In the genomic region with DNA sequence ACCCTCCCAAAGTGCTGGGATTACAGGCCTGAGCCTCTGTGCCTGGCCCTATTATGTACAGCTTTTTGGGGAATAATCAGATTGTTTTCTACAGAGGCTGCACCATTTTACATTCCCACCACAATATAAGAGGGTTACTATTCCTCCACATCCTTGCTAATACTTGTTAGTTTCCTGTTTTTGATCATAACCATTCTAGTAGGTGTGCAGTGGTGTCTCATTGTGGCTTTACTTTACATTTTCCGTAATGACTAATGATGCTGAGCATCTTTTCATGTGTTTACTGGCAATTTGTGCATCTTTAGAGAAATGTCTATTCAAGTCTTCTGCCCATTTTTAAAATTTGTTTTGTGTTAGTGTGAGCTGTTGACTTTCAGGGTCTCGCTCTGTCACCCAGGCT, we compare ENCODE assay signal across 22 cellular contexts.
"Had no signal": no experiment of that assay in that cellular context is flagged by ENCODE, and none has a peak within 500 bp of the region (broad histone marks: within the 10 kb centered on the region; RNA-seq: fewer than 3 reads in every experiment).

No MANE protein-coding gene starts in this region.

- H3K27me3 ChIP-seq: upper lobe of left lung, vagina had no signal

- H3K27ac ChIP-seq: esophagus squamous epithelium, left ventricle myocardium inferior, upper lobe of left lung, vagina had no signal

- H3K4me3 Mint-ChIP-seq: activated naive CD4-positive, alpha-beta T cell treated with anti-CD3 and anti-CD28 coated beads, Interleukin-2, amount 50 U/mL, for 24 hours; central memory CD8-positive, alpha-beta T cell; natural killer cell treated with Interleukin-12 subunit alpha and Interleukin-12 subunit beta and Interleukin-15 and Interleukin-18, amount 100 ng/mL, for 72 hours; WTC11 had no signal

- DNase-seq: activated CD4-positive, alpha-beta T cell treated with anti-CD3 and anti-CD28 coated beads for 1 hour; activated CD4-positive, alpha-beta T cell treated with anti-CD3 and anti-CD28 coated beads, Interleukin-2, amount 50 U/mL, for 48 hours; activated gamma-delta T cell; activated T-cell treated with anti-CD3 and anti-CD28 coated beads, Interleukin-2, amount 50 U/mL, for 48 hours; anterior cingulate cortex; dermis blood vessel endothelial cell; effector CD4-positive, alpha-beta T cell; esophagus squamous epithelium; foreskin melanocyte; islet precursor cell; left ventricle myocardium inferior; mucosa of descending colon; right cardiac atrium; stimulated activated CD4-positive, alpha-beta T cell treated with anti-CD3 and anti-CD28 coated beads, Interleukin-2, amount 100 ng/mL, for 48 hours; stimulated activated naive CD8-positive, alpha-beta T cell treated with anti-CD3 and anti-CD28 coated beads, Interleukin-15, Interleukin-2, amounts not matched to agents 100 U/mL and 50 U/mL, for 24 hours; upper lobe of left lung had no signal

- H3K36me3 ChIP-seq: left ventricle myocardium inferior, upper lobe of left lung, vagina had no signal

- ATAC-seq: mucosa of descending colon; natural killer cell treated with Interleukin-12 subunit alpha and Interleukin-12 subunit beta and Interleukin-15 and Interleukin-18, amount 100 ng/mL, for 72 hours; right cardiac atrium; SK-N-SH treated with all-trans-retinoic acid at 6 μM for 48 hours; stimulated activated naive CD8-positive, alpha-beta T cell treated with anti-CD3 and anti-CD28 coated beads, Interleukin-15, Interleukin-2, amounts not matched to agents 100 U/mL and 50 U/mL, for 24 hours; WTC11 had no signal

- H3K9me3 ChIP-seq: esophagus squamous epithelium, left ventricle myocardium inferior, mucosa of descending colon, upper lobe of left lung, vagina had no signal

- H3K9me3 Mint-ChIP-seq: activated naive CD4-positive, alpha-beta T cell treated with anti-CD3 and anti-CD28 coated beads, Interleukin-2, amount 50 U/mL, for 24 hours; central memory CD8-positive, alpha-beta T cell; natural killer cell treated with Interleukin-12 subunit alpha and Interleukin-12 subunit beta and Interleukin-15 and Interleukin-18, amount 100 ng/mL, for 72 hours; WTC11 had no signal

- H3K36me3 Mint-ChIP-seq: activated naive CD4-positive, alpha-beta T cell treated with anti-CD3 and anti-CD28 coated beads, Interleukin-2, amount 50 U/mL, for 24 hours; natural killer cell treated with Interleukin-12 subunit alpha and Interleukin-12 subunit beta and Interleukin-15 and Interleukin-18, amount 100 ng/mL, for 72 hours; WTC11 had no signal

- H3K4me3 ChIP-seq: esophagus squamous epithelium, left ventricle myocardium inferior, mucosa of descending colon, upper lobe of left lung, vagina had no signal

- H3K27ac Mint-ChIP-seq: activated naive CD4-positive, alpha-beta T cell treated with anti-CD3 and anti-CD28 coated beads, Interleukin-2, amount 50 U/mL, for 24 hours; natural killer cell treated with Interleukin-12 subunit alpha and Interleukin-12 subunit beta and Interleukin-15 and Interleukin-18, amount 100 ng/mL, for 72 hours; WTC11 had no signal

- H3K4me1 Mint-ChIP-seq: activated naive CD4-positive, alpha-beta T cell treated with anti-CD3 and anti-CD28 coated beads, Interleukin-2, amount 50 U/mL, for 24 hours; central memory CD8-positive, alpha-beta T cell had no signal
